In genomic region chr2:24827321-24828261, GRCh38 we compare ENCODE assay signal across 8 cellular contexts. TPM values are rescaled to one million over a fixed set of nuclear protein-coding genes. Genes with fewer than 3 reads are reported as not detected.
A peak's percentile ranks its signal among the peaks of the same experiment; 100 is the strongest.
DNase-seq lines count a peak whose midpoint lies in the region; ATAC-seq and TF ChIP-seq lines count a peak whose summit lies in the region.

No MANE protein-coding gene starts in this region.

- peaks cover 0 to 23% (median 5%) of the 10 kb centered on the region in 9 donors for H3K36me3 ChIP-seq in heart left ventricle

- no peak overlapping the region; a peak in 1 of 5 replicates for H3K4me3 Mint-ChIP-seq in H9

- no peaks in the 10 kb centered on the region for H3K79me2 ChIP-seq in H9 (ENCODE audit: insufficient read depth, low read length)

- ATAC-seq in heart left ventricle: peak; percentile 89 to 95 (median 92)
- no peak for ATAC-seq in HG02970 (IDR thresholded peaks at IDR 0.05; ENCODE audit: low FRiP score, unreplicated experiment)

- H2BK12ac ChIP-seq in H9 (ENCODE audit: insufficient read length, low read depth, low read length): no peak overlapping the region

- H3K79me1 ChIP-seq in H9 (ENCODE audit: insufficient read depth, low read depth, low read length, poor library complexity, severe bottlenecking): no peaks in the 10 kb centered on the region

- no peak overlapping the region for H3K4me2 ChIP-seq in H9 (ENCODE audit: insufficient read depth, insufficient read length, low read length)

- DNase-seq in EH (ENCODE audit: low read depth) (peak; percentile 86), H9 (peak; percentile 92), NCI-H1092 treated with DMSO at 0.1 percent for 48 hours (lab: John Stamatoyannopoulos, UW) (peak; percentile 51), SW 1271 (lab: John Stamatoyannopoulos, UW) (peak; percentile 42 to 78), heart left ventricle (peak in 4 of 5 donors; percentile 72 to 82 (median 79)), pulmonary artery endothelial cell (ENCODE audit: low read depth, low spot score) (peak; percentile 71)
- peak; percentile 25 for DNase-seq in activated naive CD8-positive, alpha-beta T cell treated with anti-CD3 and anti-CD28 coated beads, Interleukin-2, amount 50 U/mL, for 16 hours (ENCODE audit: low read depth, low spot score)

- no peak for TF ChIP-seq POLR2A in heart left ventricle (IDR thresholded peaks at IDR 0.05)

- H3K27ac Mint-ChIP-seq in H9: peak overlapping the region; percentile 53 to 94 (median 82); a peak in 4 of 7 replicates

- intact Hi-C loops in heart left ventricle (cut with DNase I): loop anchor here (1.0 to 10.0 kb wide), 7 partner anchors 35 to 603 kb away; partner anchors contain the start of genes CENPO (in 1 of the 10) and PTRHD1 (in 1 of the 10)

- TF ChIP-seq CTCF in H9 (conservative IDR thresholded peaks at IDR 0.05): peak; percentile 96
- TF ChIP-seq CTCF in heart left ventricle (IDR thresholded peaks at IDR 0.05): peak; percentile 80 to 95 (median 90)

- peaks cover 36 to 40% of the 10 kb centered on the region in 2 experiments for H3K4me1 Mint-ChIP-seq in H9

- no peak overlapping the region for H2BK20ac ChIP-seq in H9 (ENCODE audit: low read depth, low read length, poor library complexity, severe bottlenecking)

- H4K91ac ChIP-seq in H9 (ENCODE audit: insufficient read length, low read depth, low read length): no peak overlapping the region

- H3K9me3 ChIP-seq in H9 (ENCODE audit: control insufficient read depth, low read depth, low read length) (no peaks in the 10 kb centered on the region), heart left ventricle (no peaks in the 10 kb centered on the region)

- no peak overlapping the region for H4K8ac ChIP-seq in H9 (replicated peaks; ENCODE audit: insufficient read length, low read depth, low read length)

- no peaks in the 10 kb centered on the region; the same call in none of the 2 replicates for H3K27me3 Mint-ChIP-seq in H9 (ENCODE audit: low read depth)

- H3T11ph ChIP-seq in H9 (ENCODE audit: low read length): no peak overlapping the region

- H3K36me3 Mint-ChIP-seq in H9 (ENCODE audit: insufficient read depth in 1 of 3, low read depth in 3 of 3): peaks cover 31 to 40% (median 36%) of the 10 kb centered on the region in 3 experiments

- H3K9ac ChIP-seq in H9 (ENCODE audit: extremely low read depth, insufficient read length, low read length): no peak overlapping the region

- no peaks in the 10 kb centered on the region for H3K27me3 ChIP-seq in H9 (ENCODE audit: insufficient read depth, low read length)
- no peaks in the 10 kb centered on the region for H3K27me3 ChIP-seq in heart left ventricle

- H3K4me1 ChIP-seq in H9 (ENCODE audit: insufficient read depth, low read length): peaks cover 4% of the 10 kb centered on the region; the same call in 1 of the 2 replicates
- H3K4me1 ChIP-seq in heart left ventricle: peaks cover 0 to 16% (median 11%) of the 10 kb centered on the region in 12 donors

- H3K4me3 ChIP-seq in heart left ventricle: no peak overlapping the region

- no peak overlapping the region for H3K18ac ChIP-seq in H9 (ENCODE audit: insufficient read length, low read depth, low read length)

- H3K23ac ChIP-seq in H9 (ENCODE audit: insufficient read length, low read depth, low read length): no peak overlapping the region

- WGBS in H9 (ENCODE audit: extremely low coverage, insufficient read length, low lambda C conversion rate): no CpG with 5 or more reads among the region's 31 CpGs
- 27 to 42% (median 30%) methylated on average over 10 to 31 of the region's 31 CpGs for WGBS in heart left ventricle, 4 donors

- H2BK15ac ChIP-seq in H9 (ENCODE audit: low read depth, low read length): no peak overlapping the region

- no peak overlapping the region for H3K27ac ChIP-seq in H9 (ENCODE audit: insufficient read length, low read depth, low read length)
- no peak overlapping the region for H3K27ac ChIP-seq in heart left ventricle

- H3K14ac ChIP-seq in H9 (ENCODE audit: insufficient read depth, low read length): no peak overlapping the region; the same call in 1 of the 2 replicates

- H2AK5ac ChIP-seq in H9 (ENCODE audit: insufficient read length, low read length): no peak overlapping the region

- no peak overlapping the region for H2BK120ac ChIP-seq in H9 (ENCODE audit: low read depth, low read length, poor library complexity, severe bottlenecking)

- H4K5ac ChIP-seq in H9 (ENCODE audit: insufficient read length, low read depth, low read length): no peak overlapping the region

- H3K4ac ChIP-seq in H9 (ENCODE audit: low read depth, low read length): no peak overlapping the region

- no peaks in the 10 kb centered on the region for H3K23me2 ChIP-seq in H9 (ENCODE audit: insufficient read length, low read depth, low read length, poor library complexity, severe bottlenecking)

- H3K56ac ChIP-seq in H9 (ENCODE audit: insufficient read length, low read depth, low read length): no peak overlapping the region

- peaks cover 0 to 3% of the 10 kb centered on the region in 2 experiments; a peak in 2 of 5 replicates for H3K9me3 Mint-ChIP-seq in H9

- no peak overlapping the region for H2AFZ ChIP-seq in H9 (ENCODE audit: low read length)

- H2BK5ac ChIP-seq in H9 (ENCODE audit: insufficient read length, low read length): no peak overlapping the region

- H4K20me1 ChIP-seq in H9 (ENCODE audit: control insufficient read depth, insufficient read depth, insufficient read length): no peaks in the 10 kb centered on the region

RNA-seq across cellular contexts. Expression of gene CENPO, which starts 34.4 kb away (rescaled TPM):
- total RNA-seq in H9 (2021) (47.3 and 49.5 TPM in 2 replicates), heart left ventricle (1 to 10 TPM; 1.6 to 9.2 (median 2.7) TPM), pulmonary artery endothelial cell (18.7 and 32.6 TPM in 2 replicates)
- polyA plus RNA-seq in heart left ventricle: 1 to 10 TPM; 1.5 to 2.4 TPM

RNA-seq across cellular contexts. Expression of gene PTRHD1, which starts 34.4 kb away (rescaled TPM):
- total RNA-seq in H9 (2021) (43.7 and 44.3 TPM in 2 replicates), heart left ventricle (10 to 100 TPM; 12.6 to 37.1 (median 31.1) TPM), pulmonary artery endothelial cell (24.6 and 31.0 TPM in 2 replicates)
- 10 to 100 TPM; 17.4 to 19.7 TPM for polyA plus RNA-seq in heart left ventricle

Comparison
In these comparisons a context has a peak if more than half of its experiments do, and no peak if none do; other contexts are left out.
1. DNase-seq: peak in every context shown above with its lines; median percentile 92 in H9; 86 in EH; 79 in heart left ventricle; 71 in pulmonary artery endothelial cell; 60 in SW 1271; 51 in NCI-H1092 treated with DMSO at 0.1 percent for 48 hours; 25 in activated naive CD8-positive, alpha-beta T cell treated with anti-CD3 and anti-CD28 coated beads, Interleukin-2, amount 50 U/mL, for 16 hours.